Comparison of ENCODE assay signal across 9 cellular contexts in the genomic region with DNA sequence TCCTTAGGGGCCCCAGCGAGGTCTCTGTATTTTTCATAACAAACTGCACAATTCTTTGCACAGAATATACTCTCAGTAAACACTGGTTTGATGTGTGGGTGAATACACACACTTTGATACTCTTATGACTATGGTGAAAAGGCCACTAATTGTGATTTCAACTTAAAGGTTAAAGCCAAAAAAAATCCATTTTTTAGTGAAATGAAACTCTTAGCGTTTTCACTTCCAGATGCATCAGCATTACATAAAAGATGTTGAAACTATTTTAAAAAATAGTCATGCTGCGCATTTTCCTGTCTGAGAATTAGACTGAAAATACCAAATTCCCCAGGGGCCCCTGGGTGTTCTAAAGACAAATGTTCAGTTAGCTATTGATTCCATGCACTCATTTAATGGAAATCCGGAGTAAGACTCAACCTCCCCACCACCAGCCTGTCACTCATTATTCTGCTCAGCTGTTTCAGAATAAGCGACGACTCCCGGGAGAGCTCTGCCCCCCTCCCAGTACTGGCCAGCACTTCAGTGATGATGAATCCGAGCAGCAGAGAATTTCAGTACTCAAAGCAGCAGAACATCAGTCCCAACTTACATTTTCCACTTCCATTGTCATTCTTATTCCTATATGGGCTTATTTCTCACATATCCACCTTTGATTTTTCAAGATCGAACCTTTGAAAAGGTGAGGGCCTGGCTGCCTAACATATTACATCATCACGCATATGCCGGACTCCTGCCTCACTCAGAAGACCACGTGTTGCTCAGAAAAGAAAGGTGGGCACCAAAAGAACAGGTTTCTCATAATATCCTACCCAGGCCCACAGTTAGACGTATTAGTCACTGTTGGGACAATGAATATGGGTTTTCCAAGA.
DNase-seq lines count a peak whose midpoint lies in the region; ATAC-seq and TF ChIP-seq lines count a peak whose summit lies in the region.
"Had no signal": no experiment of that assay in that cellular context is flagged by ENCODE, and none has a peak within 500 bp of the region (broad histone marks: within the 10 kb centered on the region; RNA-seq: fewer than 3 reads in every experiment).

No MANE protein-coding gene starts in this region.

- POLR2A ChIA-PET in HEK293T (lab: Yijun Ruan, JAX), result no interaction called here

- CTCF ChIA-PET in HEK293T (lab: Yijun Ruan, JAX), result no interaction called here

- peak; percentile 29 to 39 (median 37) for DNase-seq in stimulated activated CD4-positive, alpha-beta T cell treated with anti-CD3 and anti-CD28 coated beads, Interleukin-12 subunit alpha, Interleukin-12 subunit beta, amount 100 ng/mL, for 48 hours (ENCODE audit: low read depth in 2 of 3, low spot score in 1 of 3)
- DNase-seq in globus pallidus (ENCODE audit: low spot score) (no peak), NCI-H146 (lab: John Stamatoyannopoulos, UW) (no peak), HEK293T (ENCODE audit: extremely low spot score) (no peak)
- DNase-seq: nephron progenitor cell, upper lobe of left lung had no signal

- ATAC-seq in GM18867 (IDR thresholded peaks at IDR 0.05; ENCODE audit: unreplicated experiment) (peak; percentile 71), GM21619 (IDR thresholded peaks at IDR 0.05; ENCODE audit: unreplicated experiment) (peak; percentile 89), HG03571 (IDR thresholded peaks at IDR 0.05; ENCODE audit: unreplicated experiment) (peak; percentile 74)

TF ChIP-seq in HEK293T, 16 proteins besides CTCF, POLR2A, EP300 and RAD21:
- TF ChIP-seq L3MBTL2 (conservative IDR thresholded peaks at IDR 0.05), result no peak
- TF ChIP-seq CTBP1 (IDR thresholded peaks at IDR 0.05; ENCODE audit: borderline replicate concordance), result no peak
- TF ChIP-seq FOXK2 (IDR thresholded peaks at IDR 0.05), result no peak
- no peak for TF ChIP-seq ZNF384 (IDR thresholded peaks at IDR 0.05)
- TF ChIP-seq, protein P1, sequence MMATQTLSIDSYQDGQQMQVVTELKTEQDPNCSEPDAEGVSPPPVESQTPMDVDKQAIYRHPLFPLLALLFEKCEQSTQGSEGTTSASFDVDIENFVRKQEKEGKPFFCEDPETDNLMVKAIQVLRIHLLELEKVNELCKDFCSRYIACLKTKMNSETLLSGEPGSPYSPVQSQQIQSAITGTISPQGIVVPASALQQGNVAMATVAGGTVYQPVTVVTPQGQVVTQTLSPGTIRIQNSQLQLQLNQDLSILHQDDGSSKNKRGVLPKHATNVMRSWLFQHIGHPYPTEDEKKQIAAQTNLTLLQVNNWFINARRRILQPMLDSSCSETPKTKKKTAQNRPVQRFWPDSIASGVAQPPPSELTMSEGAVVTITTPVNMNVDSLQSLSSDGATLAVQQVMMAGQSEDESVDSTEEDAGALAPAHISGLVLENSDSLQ (IDR thresholded peaks at IDR 0.05), result no peak
- TF ChIP-seq NFRKB (IDR thresholded peaks at IDR 0.05), result no peak
- no peak for TF ChIP-seq ARNT (IDR thresholded peaks at IDR 0.05)
- no peak for TF ChIP-seq SP1 (IDR thresholded peaks at IDR 0.05)
- no peak for TF ChIP-seq FOXA1 (IDR thresholded peaks at IDR 0.05)
- no peak for TF ChIP-seq HDGF (IDR thresholded peaks at IDR 0.05; ENCODE audit: borderline replicate concordance)
- no peak for TF ChIP-seq LEF1 (IDR thresholded peaks at IDR 0.05; ENCODE audit: borderline replicate concordance)
- no peak for TF ChIP-seq SUZ12 (IDR thresholded peaks at IDR 0.05)
- TF ChIP-seq BHLHE40 (IDR thresholded peaks at IDR 0.05; ENCODE audit: borderline replicate concordance), result no peak
- TF ChIP-seq TARDBP (IDR thresholded peaks at IDR 0.05), result no peak

Comparison
In these comparisons a context has a peak if more than half of its experiments do, and no peak if none do; other contexts are left out.
1. DNase-seq: peak in stimulated activated CD4-positive, alpha-beta T cell treated with anti-CD3 and anti-CD28 coated beads, Interleukin-12 subunit alpha, Interleukin-12 subunit beta, amount 100 ng/mL, for 48 hours (3 of 3); none in globus pallidus (single experiment), NCI-H146 (single experiment) and HEK293T (single experiment).
2. Peak in every context shown above with its lines, with median percentiles within 50 percentile points of each other: ATAC-seq.